ENCODE assay signal across 24 cellular contexts in genomic region chr12:71958056-71958455, GRCh38. TPM values are rescaled to one million over a fixed set of nuclear protein-coding genes. Genes with fewer than 3 reads are reported as not detected.
A peak's percentile ranks its signal among the peaks of the same experiment; 100 is the strongest.
DNase-seq lines count a peak whose midpoint lies in the region; ATAC-seq and TF ChIP-seq lines count a peak whose summit lies in the region.
"Had no signal": no experiment of that assay in that cellular context is flagged by ENCODE, and none has a peak within 500 bp of the region (broad histone marks: within the 10 kb centered on the region; RNA-seq: fewer than 3 reads in every experiment).

No MANE protein-coding gene starts in this region.

- BruUV-seq in IMR-90 (replicated peaks; lab: Mats Ljungman, UMichigan): no TSS peak

- TF ChIP-seq POLR2A in IMR-90 (IDR thresholded peaks at IDR 0.05; ENCODE audit: low read depth, low read length) (no peak), adrenal gland (IDR thresholded peaks at IDR 0.05) (no peak)

- peak; percentile 67 for ATAC-seq in IMR-90 (ENCODE audit: low read depth)
- ATAC-seq in GM21360 (IDR thresholded peaks at IDR 0.05; ENCODE audit: unreplicated experiment): no peak
- ATAC-seq: body of pancreas; K562; left ventricle myocardium superior; naive thymus-derived CD4-positive, alpha-beta T cell had no signal

- H4K12ac ChIP-seq in trophoblast cell (ENCODE audit: low read depth, low read length): no peak overlapping the region

- in situ Hi-C loops in IMR-90 (cut with MboI; ENCODE audit: low sequenced_read_pairs): no loop called here

- H2BK5ac ChIP-seq in IMR-90 (ENCODE audit: low read depth, low read length, poor library complexity, severe bottlenecking) (peak overlapping the region; percentile 97), trophoblast cell (ENCODE audit: low read depth, low read length, poor library complexity) (no peak overlapping the region)

- H2BK12ac ChIP-seq in trophoblast cell (ENCODE audit: low read length): no peak overlapping the region

- H2AFZ ChIP-seq in IMR-90 (replicated peaks; ENCODE audit: low read length, poor library complexity) (no peak overlapping the region), trophoblast cell (ENCODE audit: insufficient read depth, low read length, poor library complexity) (no peak overlapping the region)

- H3K56ac ChIP-seq in IMR-90 (ENCODE audit: extremely low read depth, insufficient read depth, low read length): peak overlapping the region; percentile 95

- peak overlapping the region; percentile 94 for H3K27ac ChIP-seq in IMR-90 (ENCODE audit: insufficient read depth, low read length)
- peak overlapping the region; percentile 90 for H3K27ac ChIP-seq in trophoblast cell (ENCODE audit: low read depth, low read length)
- no peak overlapping the region for H3K27ac ChIP-seq in adrenal gland
- H3K27ac ChIP-seq: body of pancreas, C4-2B, prostate gland had no signal

- H3K4me2 ChIP-seq in IMR-90 (ENCODE audit: low read depth, low read length): peak overlapping the region; percentile 60; the same call in 1 of the 2 replicates
- H3K4me2 ChIP-seq in trophoblast cell (ENCODE audit: low read length): peak overlapping the region; percentile 32

- peaks cover 14% of the 10 kb centered on the region for H3K9me1 ChIP-seq in IMR-90 (ENCODE audit: insufficient read depth, low read length)

- TF ChIP-seq CTCF in IMR-90 (conservative IDR thresholded peaks at IDR 0.05; ENCODE audit: low read depth, low read length) (no peak), fibroblast of pulmonary artery (IDR thresholded peaks at IDR 0.05; ENCODE audit: low read length, missing control alignments) (no peak), adrenal gland (IDR thresholded peaks at IDR 0.05) (no peak)

- H3K79me1 ChIP-seq in IMR-90 (ENCODE audit: low read depth in 1 of 2, low read length in 2 of 2) (peaks cover 0 to 8% of the 10 kb centered on the region in 2 experiments; a peak in 1 of 4 replicates), trophoblast cell (ENCODE audit: low read length) (peaks cover 13% of the 10 kb centered on the region)

- H4K91ac ChIP-seq in IMR-90 (ENCODE audit: insufficient read depth, low read depth, low read length) (peak overlapping the region; percentile 97), trophoblast cell (ENCODE audit: low read depth, low read length) (no peak overlapping the region)

- DNase-seq in DMS53 (lab: John Stamatoyannopoulos, UW) (peak; percentile 58), IMR-90 (peak; percentile 65), fibroblast of pulmonary artery (ENCODE audit: low read depth) (peak; percentile 1), trophoblast cell (peak; percentile 11 to 82), adrenal gland (no peak), MG63 (no peak), NCI-H1436 (lab: John Stamatoyannopoulos, UW) (no peak)
- DNase-seq: activated CD4-positive, alpha-beta T cell treated with anti-CD3 and anti-CD28 coated beads for 1 hour; activated naive CD4-positive, alpha-beta T cell treated with Interleukin-2 at 50 U/mL for 16 hours; body of pancreas; DND-41; erythroblast; hypothalamus; left ventricle myocardium superior; naive thymus-derived CD4-positive, alpha-beta T cell; NCI-H1417 treated with DMSO at 0.1 percent for 48 hours; NCI-H446 treated with DMSO at 0.1 percent for 48 hours; Right ventricle myocardium superior had no signal

- H3K36me3 ChIP-seq in IMR-90 (ENCODE audit: control insufficient read depth, insufficient read depth, low read length) (no peaks in the 10 kb centered on the region), trophoblast cell (ENCODE audit: control insufficient read depth in 1 of 2, insufficient read depth in 2 of 2, low read length in 2 of 2) (no peaks in the 10 kb centered on the region), adrenal gland (replicated peaks in 1 of 2) (no peaks in the 10 kb centered on the region), MG63 (no peaks in the 10 kb centered on the region)
- H3K36me3 ChIP-seq: prostate gland had no signal

- no peak overlapping the region; the same call in 1 of the 2 replicates for H3K9ac ChIP-seq in IMR-90 (ENCODE audit: low read depth, low read length)
- H3K9ac ChIP-seq in trophoblast cell (ENCODE audit: low read length): no peak overlapping the region

- peaks cover 2% of the 10 kb centered on the region for H3K79me2 ChIP-seq in trophoblast cell (ENCODE audit: control insufficient read depth, insufficient read depth, low read length, poor library complexity)

- H3K14ac ChIP-seq in IMR-90 (replicated peaks; ENCODE audit: low read depth, low read length): peak overlapping the region; percentile 97
- no peak overlapping the region for H3K14ac ChIP-seq in trophoblast cell (ENCODE audit: low read length)

- H4K5ac ChIP-seq in IMR-90 (ENCODE audit: low read depth, low read length): peak overlapping the region; percentile 96; the same call in 1 of the 2 replicates

- H3K4ac ChIP-seq in IMR-90 (ENCODE audit: low read depth, low read length) (peak overlapping the region; percentile 99; the same call in 1 of the 2 replicates), trophoblast cell (ENCODE audit: low read depth, low read length) (no peak overlapping the region)

- H3K23ac ChIP-seq in IMR-90 (ENCODE audit: low read depth, low read length) (peak overlapping the region; percentile 98), trophoblast cell (ENCODE audit: low read length) (no peak overlapping the region)

- H2AK9ac ChIP-seq in IMR-90 (replicated peaks; ENCODE audit: low read depth, low read length, poor library complexity): peak overlapping the region; percentile 48

- H3K18ac ChIP-seq in IMR-90 (ENCODE audit: low read depth, low read length) (peak overlapping the region; percentile 99; the same call in 1 of the 2 replicates), trophoblast cell (ENCODE audit: low read length) (no peak overlapping the region)

- H2AK5ac ChIP-seq in IMR-90 (ENCODE audit: low read depth, low read length) (peak overlapping the region; percentile 92), trophoblast cell (ENCODE audit: low read length) (no peak overlapping the region)

- H4K20me1 ChIP-seq in IMR-90 (ENCODE audit: insufficient read depth, low read length): no peaks in the 10 kb centered on the region

- intact Hi-C loops in IMR-90 (cut with micrococcal nuclease) (loop anchor here (10.0 kb wide), 2 partner anchors 277 to 317 kb away; partner anchors contain the start of gene TRHDE), adrenal gland (cut with DNase I) (no loop called here)

- no peaks in the 10 kb centered on the region for H3K9me3 ChIP-seq in IMR-90 (ENCODE audit: control insufficient read depth, insufficient read depth, low read length)
- no peaks in the 10 kb centered on the region for H3K9me3 ChIP-seq in trophoblast cell (ENCODE audit: insufficient read depth, low read depth, low read length)
- no peaks in the 10 kb centered on the region for H3K9me3 ChIP-seq in adrenal gland (replicated peaks in 1 of 3)
- H3K9me3 ChIP-seq in MG63: no peaks in the 10 kb centered on the region
- H3K9me3 ChIP-seq: body of pancreas, prostate gland had no signal

- peak overlapping the region; percentile 87 to 90 for H4K8ac ChIP-seq in IMR-90 (ENCODE audit: low read depth in 2 of 2, low read length in 2 of 2)
- no peak overlapping the region for H4K8ac ChIP-seq in trophoblast cell (ENCODE audit: low read depth, low read length)

- H3K4me3 ChIP-seq in IMR-90 (ENCODE audit: insufficient read depth, low read depth, low read length) (no peak overlapping the region), fibroblast of pulmonary artery (replicated peaks; ENCODE audit: low read depth, low read length) (no peak overlapping the region), trophoblast cell (ENCODE audit: low read depth, low read length) (no peak overlapping the region), adrenal gland (no peak overlapping the region), MG63 (no peak overlapping the region)
- H3K4me3 ChIP-seq: body of pancreas, K562, prostate gland had no signal

- CTCF ChIA-PET in IMR-90 (lab: Yijun Ruan, JAX): no interaction called here

- peak overlapping the region; percentile 99 for H2BK20ac ChIP-seq in IMR-90 (ENCODE audit: low read depth, low read length)

- no peak for TF ChIP-seq RAD21 in IMR-90 (IDR thresholded peaks at IDR 0.05; ENCODE audit: low read length)

- no CpG with 5 or more reads among the region's 2 CpGs for WGBS in IMR-90 (ENCODE audit: extremely low coverage in 2 of 2, insufficient read length in 1 of 2), 2 experiments
- no CpG with 5 or more reads among the region's 2 CpGs for WGBS in trophoblast cell (ENCODE audit: extremely low coverage, insufficient coverage, insufficient read length)
- 28 to 74% (median 49%) methylated on average over 1 to 2 of the region's 2 CpGs for WGBS in adrenal gland, 4 donors

- H3K27me3 ChIP-seq in IMR-90 (ENCODE audit: control insufficient read depth, insufficient read depth, low read length): no peaks in the 10 kb centered on the region
- no peaks in the 10 kb centered on the region for H3K27me3 ChIP-seq in trophoblast cell (ENCODE audit: insufficient read depth, low read length)
- H3K27me3 ChIP-seq in adrenal gland: no peaks in the 10 kb centered on the region
- H3K27me3 ChIP-seq in MG63: no peaks in the 10 kb centered on the region
- H3K27me3 ChIP-seq: body of pancreas had no signal

- H2BK120ac ChIP-seq in IMR-90 (ENCODE audit: low read depth, low read length) (peak overlapping the region; percentile 100), trophoblast cell (ENCODE audit: insufficient read depth, low read length, poor library complexity) (no peak overlapping the region)

- dilution Hi-C loops in IMR-90 (cut with HindIII; ENCODE audit: low sequenced_read_pairs, unreplicated experiment): no loop called here

- H3K4me1 ChIP-seq in IMR-90 (ENCODE audit: control insufficient read depth, insufficient read depth, low read length) (peaks cover 16% of the 10 kb centered on the region), trophoblast cell (ENCODE audit: control insufficient read depth in 1 of 2, insufficient read depth in 2 of 2, low read length in 2 of 2) (peaks cover 16 to 19% of the 10 kb centered on the region in 2 experiments), adrenal gland (replicated peaks in 1 of 2) (no peaks in the 10 kb centered on the region)
- H3K4me1 ChIP-seq: body of pancreas, prostate gland had no signal

- POLR2A ChIA-PET in IMR-90 (lab: Charles Lee; ENCODE audit: unreplicated experiment): no interaction called here

- H2BK15ac ChIP-seq in IMR-90 (ENCODE audit: low read depth, low read length): peak overlapping the region; percentile 94

TF ChIP-seq in IMR-90, 13 proteins besides CTCF, POLR2A, EP300 and RAD21 (continues in another document):
- TF ChIP-seq RCOR1 (IDR thresholded peaks at IDR 0.05; ENCODE audit: insufficient replicate concordance, low read length) (no peak), CHD1 (IDR thresholded peaks at IDR 0.05; ENCODE audit: low read depth, low read length) (no peak), CEBPB (IDR thresholded peaks at IDR 0.05; ENCODE audit: low read depth, low read length) (no peak), SMC3 (IDR thresholded peaks at IDR 0.05; ENCODE audit: low read depth, low read length) (no peak)

RNA-seq across cellular contexts. Expression of gene TPH2, which starts 19.4 kb away (rescaled TPM):
- total RNA-seq in IMR-90 (2012; rRNA removed) (not detected in 2 replicates), adrenal gland (not detected)
- polyA plus RNA-seq in IMR-90 (2012; rRNA removed) (not detected in 2 replicates), adrenal gland (not detected)
- polyA plus RNA-seq in IMR-90 (2012; cell fraction: cytosol; rRNA removed): not detected in 2 replicates
- polyA plus RNA-seq in IMR-90 (2012; cell fraction: nucleus; rRNA removed; ENCODE audit: low replicate concordance): not detected in 2 replicates
- polyA plus RNA-seq in trophoblast cell (2013): 0.03 TPM in 1 of 2 replicates, not detected in the other
- not detected in 2 replicates for total RNA-seq in MG63 (2014; rRNA removed; shearing (Covaris generic); ENCODE audit: low replicate concordance)
- total RNA-seq: left ventricle myocardium superior; prostate gland; Right ventricle myocardium superior; subcutaneous adipose tissue; T-helper 2 cell treated with Interferon-gamma antibody and Interleukin-4, amounts not matched to agents 100 ng/mL and 5 ng/mL, for 36 hours had no signal
- polyA plus RNA-seq: naive thymus-derived CD4-positive, alpha-beta T cell had no signal

Comparison
In these comparisons a context has a peak if more than half of its experiments do, and no peak if none do; other contexts are left out.
1. DNase-seq: peak in DMS53 (single experiment), IMR-90 (single experiment), fibroblast of pulmonary artery (single experiment) and trophoblast cell (2 of 2); none in adrenal gland (0 of 7), MG63 (single experiment) and NCI-H1436 (single experiment).
2. H3K27ac ChIP-seq: peak in IMR-90 (single experiment) and trophoblast cell (single experiment); none in adrenal gland (0 of 5).